ENCODE assay signal across 8 cellular contexts in the genomic region with DNA sequence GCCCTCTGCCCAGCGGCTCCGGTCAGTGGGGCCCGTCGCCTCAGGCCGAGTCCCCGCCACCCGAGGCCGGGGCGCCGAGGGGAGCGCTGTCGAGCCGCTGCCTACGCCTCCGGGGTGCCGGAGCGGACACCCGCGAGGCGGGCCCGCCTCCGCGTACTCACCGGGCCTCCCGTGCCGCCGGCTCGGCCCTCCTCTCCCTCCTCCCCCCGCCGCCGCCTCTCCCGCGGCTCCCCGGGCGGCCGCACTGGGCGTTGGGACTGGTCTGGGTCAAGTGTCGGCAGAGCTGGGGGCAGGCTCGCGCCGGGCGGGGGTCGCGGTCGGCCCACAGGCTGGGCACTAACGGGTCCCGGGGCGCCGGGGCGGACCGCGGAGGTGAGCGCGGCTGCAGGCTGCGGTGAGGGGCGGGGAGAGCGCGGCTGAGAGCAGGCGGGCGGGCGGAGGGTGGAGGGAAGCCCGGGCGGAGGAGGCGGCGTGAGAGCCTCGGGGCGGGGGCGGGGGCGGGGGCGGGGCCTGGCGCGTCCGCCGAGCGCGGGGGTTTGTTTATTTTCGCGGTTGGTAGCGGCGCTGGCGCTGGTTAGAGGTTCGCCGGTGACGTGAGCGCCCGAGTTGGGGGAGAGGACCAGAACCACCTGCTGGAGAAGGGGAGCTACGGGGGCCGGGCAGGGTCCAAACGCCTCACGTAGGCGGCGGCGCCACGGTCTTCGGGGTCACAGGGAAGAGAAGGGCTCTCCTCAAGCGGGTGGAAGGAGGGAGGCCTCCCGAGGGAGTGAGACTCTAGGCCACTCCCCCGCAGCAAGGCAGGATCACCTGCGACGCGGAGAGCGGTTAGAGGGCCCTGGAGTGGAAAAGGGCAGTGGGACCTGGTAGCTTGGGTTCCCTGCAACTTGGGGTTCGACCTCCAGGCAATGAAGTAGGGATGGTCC. TPM values are rescaled to one million over a fixed set of nuclear protein-coding genes. Genes with fewer than 3 reads are reported as not detected.
DNase-seq lines count a peak whose midpoint lies in the region; ATAC-seq and TF ChIP-seq lines count a peak whose summit lies in the region.
"Not testable (repeated sequence)": the region's sequence is repeated elsewhere in the genome, so short reads cannot be mapped to it uniquely, and the experiment has no call there.

GKAP1 (minus strand) TSS at position 414 of the 923 bp plus-strand sequence. CDS start 11,252 bp downstream, outside the sequence.

- peaks cover 12% of the 10 kb centered on the region for H3K4me1 Mint-ChIP-seq in activated T-cell treated with anti-CD3 and anti-CD28 coated beads, Interleukin-2, amount 50 U/mL, for 24 hours (ENCODE audit: low read depth)

- not testable (repeated sequence) for H3K9ac ChIP-seq in HUES48 (ENCODE audit: low read depth, low read length)
- H3K9ac ChIP-seq in PC-3 (ENCODE audit: low read length) (peak within 1 kb of the TSS; percentile 25; the same call in 1 of the 2 replicates), mucosa of stomach (ENCODE audit: low read length) (peak within 1 kb of the TSS; percentile 64)

- intact Hi-C loops in PC-3 (cut with micrococcal nuclease) = not testable (repeated sequence)

- H3K27me3 ChIP-seq in HUES48 (ENCODE audit: control insufficient read depth, insufficient read depth, low read length) = peaks cover 15% of the 10 kb centered on the region
- not testable (repeated sequence) for H3K27me3 ChIP-seq in PC-3 (ENCODE audit: low read length); mucosa of stomach (ENCODE audit: control insufficient read depth, insufficient read depth, low read length)

- H3K79me2 ChIP-seq in PC-3 (ENCODE audit: low read length) = not testable (repeated sequence)

- H3K36me3 Mint-ChIP-seq in activated T-cell treated with anti-CD3 and anti-CD28 coated beads, Interleukin-2, amount 50 U/mL, for 24 hours (ENCODE audit: low read depth) = not testable (repeated sequence)

- not testable (repeated sequence) for H3K9me3 ChIP-seq in HUES48 (ENCODE audit: control insufficient read depth, insufficient read depth, low read length); PC-3 (ENCODE audit: low read length); mucosa of stomach (ENCODE audit: control insufficient read depth, low read length)

- not testable (repeated sequence) for H3K36me3 ChIP-seq in HUES48 (ENCODE audit: control insufficient read depth, insufficient read depth, low read length); PC-3 (ENCODE audit: low read depth, low read length); mucosa of stomach (ENCODE audit: control insufficient read depth, insufficient read depth, low read length)

- peak within 1 kb of the TSS; percentile 75 for H3K27ac Mint-ChIP-seq in activated T-cell treated with anti-CD3 and anti-CD28 coated beads, Interleukin-2, amount 50 U/mL, for 24 hours

- not testable (repeated sequence) for BruUV-seq in PC-3 (replicated peaks; lab: Mats Ljungman, UMichigan)

- H4K20me1 ChIP-seq in PC-3 (ENCODE audit: low read length) = not testable (repeated sequence)

- not testable (repeated sequence) for TF ChIP-seq CTCF in PC-3 (conservative IDR thresholded peaks at IDR 0.05; ENCODE audit: low read depth, low read length)

- DNase-seq in DMS 273 (lab: John Stamatoyannopoulos, UW; ENCODE audit: unreplicated experiment) = peak; percentile 81
- DNase-seq in PC-3 = peak; percentile 47
- DNase-seq in activated T-cell treated with anti-CD3 and anti-CD28 coated beads, Interleukin-2, amount 50 U/mL, for 24 hours = peak; percentile 80
- peak; percentile 58 to 66 for DNase-seq in stimulated activated CD8-positive, alpha-beta memory T cell treated with anti-CD3 and anti-CD28 coated beads, Interleukin-4, amount 100 ng/mL, for 1 hour (ENCODE audit: low read depth in 2 of 2, low spot score in 1 of 2)

- peak within 1 kb of the TSS; percentile 83 for H3K4me2 ChIP-seq in PC-3 (ENCODE audit: low read length)

- peak within 1 kb of the TSS; percentile 75 for H3K4me3 ChIP-seq in HUES48 (ENCODE audit: low read depth, low read length)
- H3K4me3 ChIP-seq in PC-3 (ENCODE audit: low read length) = peak within 1 kb of the TSS; percentile 69
- H3K4me3 ChIP-seq in mucosa of stomach (ENCODE audit: low read length) = not testable (repeated sequence)

- POLR2A ChIA-PET in PC-3 (lab: Charles Lee; ENCODE audit: unreplicated experiment) = not testable (repeated sequence)

- H3K27ac ChIP-seq in HUES48 (ENCODE audit: low read depth, low read length) = peak within 1 kb of the TSS; percentile 66
- H3K27ac ChIP-seq in PC-3 (ENCODE audit: low read length) = not testable (repeated sequence)

- H3K27me3 Mint-ChIP-seq in activated T-cell treated with anti-CD3 and anti-CD28 coated beads, Interleukin-2, amount 50 U/mL, for 24 hours = not testable (repeated sequence)

- ATAC-seq in GM21423 (IDR thresholded peaks at IDR 0.05; ENCODE audit: unreplicated experiment) (peak; percentile 81), PC-3 (peak; percentile 84), esophagus mucosa (peak; percentile 94)

- H3F3A ChIP-seq in PC-3 (ENCODE audit: low read length, unreplicated experiment) = not testable (repeated sequence)

- H3K9me2 ChIP-seq in PC-3 (replicated peaks; ENCODE audit: low read length) = not testable (repeated sequence)

- H2AFZ ChIP-seq in PC-3 (ENCODE audit: low read length) = peak within 1 kb of the TSS; percentile 59

- not testable (repeated sequence) for H3K4me1 ChIP-seq in HUES48 (ENCODE audit: control insufficient read depth, insufficient read depth, low read length); PC-3 (ENCODE audit: insufficient read depth, low read length); mucosa of stomach (ENCODE audit: control insufficient read depth, insufficient read depth, low read length)

- CTCF ChIA-PET in PC-3 (lab: Charles Lee) = not testable (repeated sequence)

- H3K4me3 Mint-ChIP-seq in activated T-cell treated with anti-CD3 and anti-CD28 coated beads, Interleukin-2, amount 50 U/mL, for 24 hours = peak within 1 kb of the TSS; percentile 73

- not testable (repeated sequence) for H3K9me3 Mint-ChIP-seq in activated T-cell treated with anti-CD3 and anti-CD28 coated beads, Interleukin-2, amount 50 U/mL, for 24 hours

RNA-seq across cellular contexts. Expression of gene GKAP1, which starts in this region (rescaled TPM):
- total RNA-seq in PC-3 (2014; rRNA removed) (1.5 and 2.6 TPM in 2 replicates), esophagus mucosa (1.6 TPM)
